Comparison of ENCODE assay signal across 1 cellular context in the genomic region with DNA sequence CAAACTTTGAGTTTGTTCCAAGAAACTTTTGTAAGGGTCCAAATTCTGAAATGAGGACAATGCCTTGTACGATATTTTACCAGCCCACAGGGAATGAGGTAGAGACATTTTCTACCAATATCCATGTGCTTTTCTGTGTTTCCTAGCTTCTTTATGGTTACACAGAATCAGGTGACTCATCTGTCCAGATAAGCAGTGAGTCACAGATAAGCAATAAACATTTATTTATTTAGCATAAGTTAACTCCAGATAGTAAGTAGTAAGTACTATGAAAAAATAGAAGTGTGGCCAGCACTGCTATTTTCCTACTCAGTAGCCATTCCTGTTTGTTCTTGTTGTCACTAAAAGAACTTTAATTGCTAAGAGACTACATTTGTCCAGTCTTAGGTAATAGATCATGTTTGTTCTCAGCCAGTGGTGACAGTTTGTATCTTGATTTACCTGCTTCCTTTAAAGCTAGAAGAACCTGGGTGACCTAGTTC.
A peak's percentile ranks its signal among the peaks of the same experiment; 100 is the strongest.
TF ChIP-seq lines count a peak whose summit lies in the region.

No MANE protein-coding gene starts in this region.

TF ChIP-seq in HepG2, 621 proteins besides CTCF, POLR2A, EP300 and RAD21 (continued from another document):
- TF ChIP-seq, protein P1, sequence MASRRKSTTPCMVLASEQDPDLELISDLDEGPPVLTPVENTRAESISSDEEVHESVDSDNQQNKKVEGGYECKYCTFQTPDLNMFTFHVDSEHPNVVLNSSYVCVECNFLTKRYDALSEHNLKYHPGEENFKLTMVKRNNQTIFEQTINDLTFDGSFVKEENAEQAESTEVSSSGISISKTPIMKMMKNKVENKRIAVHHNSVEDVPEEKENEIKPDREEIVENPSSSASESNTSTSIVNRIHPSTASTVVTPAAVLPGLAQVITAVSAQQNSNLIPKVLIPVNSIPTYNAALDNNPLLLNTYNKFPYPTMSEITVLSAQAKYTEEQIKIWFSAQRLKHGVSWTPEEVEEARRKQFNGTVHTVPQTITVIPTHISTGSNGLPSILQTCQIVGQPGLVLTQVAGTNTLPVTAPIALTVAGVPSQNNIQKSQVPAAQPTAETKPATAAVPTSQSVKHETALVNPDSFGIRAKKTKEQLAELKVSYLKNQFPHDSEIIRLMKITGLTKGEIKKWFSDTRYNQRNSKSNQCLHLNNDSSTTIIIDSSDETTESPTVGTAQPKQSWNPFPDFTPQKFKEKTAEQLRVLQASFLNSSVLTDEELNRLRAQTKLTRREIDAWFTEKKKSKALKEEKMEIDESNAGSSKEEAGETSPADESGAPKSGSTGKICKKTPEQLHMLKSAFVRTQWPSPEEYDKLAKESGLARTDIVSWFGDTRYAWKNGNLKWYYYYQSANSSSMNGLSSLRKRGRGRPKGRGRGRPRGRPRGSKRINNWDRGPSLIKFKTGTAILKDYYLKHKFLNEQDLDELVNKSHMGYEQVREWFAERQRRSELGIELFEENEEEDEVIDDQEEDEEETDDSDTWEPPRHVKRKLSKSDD (CRISPR knock-in tag; IDR thresholded peaks at IDR 0.05; ENCODE audit: low read depth) = no peak
- TF ChIP-seq TSC22D2 (CRISPR knock-in tag; IDR thresholded peaks at IDR 0.05; ENCODE audit: borderline replicate concordance) (no peak), LCORL (IDR thresholded peaks at IDR 0.05) (no peak), LCORL (CRISPR knock-in tag; IDR thresholded peaks at IDR 0.05) (no peak), NONO (IDR thresholded peaks at IDR 0.05) (no peak), NONO (CRISPR knock-in tag; conservative IDR thresholded peaks at IDR 0.05) (no peak), ARNT (IDR thresholded peaks at IDR 0.05) (no peak), SOX5 (CRISPR knock-in tag; IDR thresholded peaks at IDR 0.05; ENCODE audit: borderline replicate concordance) (0 out of 2 replicates have a peak, but pooled peaks have one; percentile 11), ZNF839 (CRISPR knock-in tag; IDR thresholded peaks at IDR 0.05; ENCODE audit: borderline replicate concordance) (no peak), DPF2 (CRISPR knock-in tag; IDR thresholded peaks at IDR 0.05; ENCODE audit: borderline replicate concordance, low read depth) (no peak), KLF12 (CRISPR knock-in tag; IDR thresholded peaks at IDR 0.05; ENCODE audit: borderline replicate concordance) (no peak), SAP130 (CRISPR knock-in tag; IDR thresholded peaks at IDR 0.05; ENCODE audit: low read depth) (peak; percentile 33; the same call in 1 of the 2 replicates), ZNF296 (CRISPR knock-in tag; conservative IDR thresholded peaks at IDR 0.05) (no peak), ELF4 (CRISPR knock-in tag; IDR thresholded peaks at IDR 0.05; ENCODE audit: borderline replicate concordance) (no peak), ZFYVE20 (CRISPR knock-in tag; IDR thresholded peaks at IDR 0.05; ENCODE audit: borderline replicate concordance, low read depth) (no peak), MLLT10 (CRISPR knock-in tag; IDR thresholded peaks at IDR 0.05) (no peak), ZNF3 (CRISPR knock-in tag; IDR thresholded peaks at IDR 0.05) (no peak), ZNF383 (CRISPR knock-in tag; IDR thresholded peaks at IDR 0.05; ENCODE audit: borderline replicate concordance) (no peak), DR1 (CRISPR knock-in tag; IDR thresholded peaks at IDR 0.05) (no peak), FOSL2 (CRISPR knock-in tag; IDR thresholded peaks at IDR 0.05) (peak; percentile 76)
- TF ChIP-seq, protein P2, sequence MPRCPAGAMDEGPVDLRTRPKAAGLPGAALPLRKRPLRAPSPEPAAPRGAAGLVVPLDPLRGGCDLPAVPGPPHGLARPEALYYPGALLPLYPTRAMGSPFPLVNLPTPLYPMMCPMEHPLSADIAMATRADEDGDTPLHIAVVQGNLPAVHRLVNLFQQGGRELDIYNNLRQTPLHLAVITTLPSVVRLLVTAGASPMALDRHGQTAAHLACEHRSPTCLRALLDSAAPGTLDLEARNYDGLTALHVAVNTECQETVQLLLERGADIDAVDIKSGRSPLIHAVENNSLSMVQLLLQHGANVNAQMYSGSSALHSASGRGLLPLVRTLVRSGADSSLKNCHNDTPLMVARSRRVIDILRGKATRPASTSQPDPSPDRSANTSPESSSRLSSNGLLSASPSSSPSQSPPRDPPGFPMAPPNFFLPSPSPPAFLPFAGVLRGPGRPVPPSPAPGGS (CRISPR knock-in tag; IDR thresholded peaks at IDR 0.05) = no peak
- TF ChIP-seq, protein P3, sequence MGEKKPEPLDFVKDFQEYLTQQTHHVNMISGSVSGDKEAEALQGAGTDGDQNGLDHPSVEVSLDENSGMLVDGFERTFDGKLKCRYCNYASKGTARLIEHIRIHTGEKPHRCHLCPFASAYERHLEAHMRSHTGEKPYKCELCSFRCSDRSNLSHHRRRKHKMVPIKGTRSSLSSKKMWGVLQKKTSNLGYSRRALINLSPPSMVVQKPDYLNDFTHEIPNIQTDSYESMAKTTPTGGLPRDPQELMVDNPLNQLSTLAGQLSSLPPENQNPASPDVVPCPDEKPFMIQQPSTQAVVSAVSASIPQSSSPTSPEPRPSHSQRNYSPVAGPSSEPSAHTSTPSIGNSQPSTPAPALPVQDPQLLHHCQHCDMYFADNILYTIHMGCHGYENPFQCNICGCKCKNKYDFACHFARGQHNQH (CRISPR knock-in tag; IDR thresholded peaks at IDR 0.05) = no peak
- TF ChIP-seq, protein P4, sequence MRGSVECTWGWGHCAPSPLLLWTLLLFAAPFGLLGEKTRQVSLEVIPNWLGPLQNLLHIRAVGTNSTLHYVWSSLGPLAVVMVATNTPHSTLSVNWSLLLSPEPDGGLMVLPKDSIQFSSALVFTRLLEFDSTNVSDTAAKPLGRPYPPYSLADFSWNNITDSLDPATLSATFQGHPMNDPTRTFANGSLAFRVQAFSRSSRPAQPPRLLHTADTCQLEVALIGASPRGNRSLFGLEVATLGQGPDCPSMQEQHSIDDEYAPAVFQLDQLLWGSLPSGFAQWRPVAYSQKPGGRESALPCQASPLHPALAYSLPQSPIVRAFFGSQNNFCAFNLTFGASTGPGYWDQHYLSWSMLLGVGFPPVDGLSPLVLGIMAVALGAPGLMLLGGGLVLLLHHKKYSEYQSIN (CRISPR knock-in tag; IDR thresholded peaks at IDR 0.05; ENCODE audit: borderline replicate concordance) = no peak
- TF ChIP-seq, protein P5, sequence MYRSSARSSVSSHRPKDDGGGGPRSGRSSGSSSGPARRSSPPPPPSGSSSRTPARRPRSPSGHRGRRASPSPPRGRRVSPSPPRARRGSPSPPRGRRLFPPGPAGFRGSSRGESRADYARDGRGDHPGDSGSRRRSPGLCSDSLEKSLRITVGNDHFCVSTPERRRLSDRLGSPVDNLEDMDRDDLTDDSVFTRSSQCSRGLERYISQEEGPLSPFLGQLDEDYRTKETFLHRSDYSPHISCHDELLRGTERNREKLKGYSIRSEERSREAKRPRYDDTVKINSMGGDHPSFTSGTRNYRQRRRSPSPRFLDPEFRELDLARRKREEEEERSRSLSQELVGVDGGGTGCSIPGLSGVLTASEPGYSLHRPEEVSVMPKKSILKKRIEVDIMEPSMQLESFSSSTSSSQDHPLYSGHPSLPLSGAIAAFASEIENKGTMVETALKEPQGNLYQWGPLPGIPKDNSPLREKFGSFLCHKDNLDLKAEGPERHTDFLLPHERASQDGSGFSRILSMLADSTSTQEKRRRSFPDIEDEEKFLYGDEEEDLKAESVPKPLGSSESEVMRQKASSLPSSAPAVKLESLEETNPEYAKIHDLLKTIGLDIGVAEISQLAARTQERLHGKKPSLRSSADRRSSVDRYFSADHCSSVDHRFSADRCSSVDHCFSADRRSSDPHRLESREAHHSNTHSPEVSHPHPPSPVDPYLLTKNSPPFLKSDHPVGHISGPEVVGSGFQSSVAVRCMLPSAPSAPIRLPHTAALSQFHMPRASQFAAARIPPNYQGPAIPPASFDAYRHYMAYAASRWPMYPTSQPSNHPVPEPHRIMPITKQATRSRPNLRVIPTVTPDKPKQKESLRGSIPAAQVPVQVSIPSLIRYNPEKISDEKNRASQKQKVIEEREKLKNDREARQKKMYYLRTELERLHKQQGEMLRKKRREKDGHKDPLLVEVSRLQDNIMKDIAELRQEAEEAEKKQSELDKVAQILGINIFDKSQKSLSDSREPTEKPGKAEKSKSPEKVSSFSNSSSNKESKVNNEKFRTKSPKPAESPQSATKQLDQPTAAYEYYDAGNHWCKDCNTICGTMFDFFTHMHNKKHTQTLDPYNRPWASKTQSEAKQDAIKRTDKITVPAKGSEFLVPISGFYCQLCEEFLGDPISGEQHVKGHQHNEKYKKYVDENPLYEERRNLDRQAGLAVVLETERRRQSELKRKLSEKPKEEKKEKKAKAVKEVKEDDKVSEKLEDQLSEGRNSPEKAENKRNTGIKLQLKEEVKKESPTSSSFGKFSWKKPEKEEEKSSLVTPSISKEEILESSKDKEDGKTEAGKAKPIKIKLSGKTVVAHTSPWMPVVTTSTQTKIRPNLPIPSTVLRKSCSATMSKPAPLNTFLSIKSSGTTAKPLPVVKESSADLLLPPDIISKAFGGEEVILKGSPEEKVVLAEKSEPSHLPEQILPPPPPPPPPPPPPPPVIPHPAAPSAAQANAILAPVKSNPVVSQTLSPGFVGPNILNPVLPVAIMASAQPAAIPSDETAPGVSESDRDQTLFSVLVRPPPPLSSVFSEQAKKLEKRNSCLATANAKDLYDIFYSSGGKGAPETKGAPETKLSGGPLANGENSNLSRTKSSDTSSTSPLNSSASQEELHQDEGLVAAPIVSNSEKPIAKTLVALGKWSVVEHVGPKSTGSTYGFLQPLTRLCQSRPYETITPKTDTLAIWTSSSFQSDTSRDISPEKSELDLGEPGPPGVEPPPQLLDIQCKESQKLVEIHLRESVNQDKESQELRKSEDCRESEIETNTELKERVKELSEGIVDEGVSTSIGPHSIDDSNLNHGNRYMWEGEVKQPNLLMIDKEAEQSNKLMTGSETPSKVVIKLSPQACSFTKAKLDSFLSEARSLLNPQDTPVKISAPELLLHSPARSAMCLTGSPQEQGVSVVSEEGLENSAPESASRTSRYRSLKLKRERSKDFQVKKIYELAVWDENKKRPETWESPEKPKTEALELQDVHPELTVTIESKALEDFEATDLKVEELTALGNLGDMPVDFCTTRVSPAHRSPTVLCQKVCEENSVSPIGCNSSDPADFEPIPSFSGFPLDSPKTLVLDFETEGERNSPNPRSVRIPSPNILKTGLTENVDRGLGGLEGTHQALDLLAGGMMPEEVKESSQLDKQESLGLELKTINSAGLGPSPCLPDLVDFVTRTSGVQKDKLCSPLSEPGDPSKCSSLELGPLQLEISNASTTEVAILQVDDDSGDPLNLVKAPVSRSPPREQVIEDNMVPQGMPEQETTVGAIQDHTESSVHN (CRISPR knock-in tag; IDR thresholded peaks at IDR 0.05) = no peak
- TF ChIP-seq, protein P6, sequence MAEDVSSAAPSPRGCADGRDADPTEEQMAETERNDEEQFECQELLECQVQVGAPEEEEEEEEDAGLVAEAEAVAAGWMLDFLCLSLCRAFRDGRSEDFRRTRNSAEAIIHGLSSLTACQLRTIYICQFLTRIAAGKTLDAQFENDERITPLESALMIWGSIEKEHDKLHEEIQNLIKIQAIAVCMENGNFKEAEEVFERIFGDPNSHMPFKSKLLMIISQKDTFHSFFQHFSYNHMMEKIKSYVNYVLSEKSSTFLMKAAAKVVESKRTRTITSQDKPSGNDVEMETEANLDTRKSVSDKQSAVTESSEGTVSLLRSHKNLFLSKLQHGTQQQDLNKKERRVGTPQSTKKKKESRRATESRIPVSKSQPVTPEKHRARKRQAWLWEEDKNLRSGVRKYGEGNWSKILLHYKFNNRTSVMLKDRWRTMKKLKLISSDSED (CRISPR knock-in tag; IDR thresholded peaks at IDR 0.05) = no peak
- TF ChIP-seq, protein P7, sequence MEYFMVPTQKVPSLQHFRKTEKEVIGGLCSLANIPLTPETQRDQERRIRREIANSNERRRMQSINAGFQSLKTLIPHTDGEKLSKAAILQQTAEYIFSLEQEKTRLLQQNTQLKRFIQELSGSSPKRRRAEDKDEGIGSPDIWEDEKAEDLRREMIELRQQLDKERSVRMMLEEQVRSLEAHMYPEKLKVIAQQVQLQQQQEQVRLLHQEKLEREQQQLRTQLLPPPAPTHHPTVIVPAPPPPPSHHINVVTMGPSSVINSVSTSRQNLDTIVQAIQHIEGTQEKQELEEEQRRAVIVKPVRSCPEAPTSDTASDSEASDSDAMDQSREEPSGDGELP (IDR thresholded peaks at IDR 0.05; ENCODE audit: borderline replicate concordance, low read depth) = no peak
- TF ChIP-seq, protein P8, sequence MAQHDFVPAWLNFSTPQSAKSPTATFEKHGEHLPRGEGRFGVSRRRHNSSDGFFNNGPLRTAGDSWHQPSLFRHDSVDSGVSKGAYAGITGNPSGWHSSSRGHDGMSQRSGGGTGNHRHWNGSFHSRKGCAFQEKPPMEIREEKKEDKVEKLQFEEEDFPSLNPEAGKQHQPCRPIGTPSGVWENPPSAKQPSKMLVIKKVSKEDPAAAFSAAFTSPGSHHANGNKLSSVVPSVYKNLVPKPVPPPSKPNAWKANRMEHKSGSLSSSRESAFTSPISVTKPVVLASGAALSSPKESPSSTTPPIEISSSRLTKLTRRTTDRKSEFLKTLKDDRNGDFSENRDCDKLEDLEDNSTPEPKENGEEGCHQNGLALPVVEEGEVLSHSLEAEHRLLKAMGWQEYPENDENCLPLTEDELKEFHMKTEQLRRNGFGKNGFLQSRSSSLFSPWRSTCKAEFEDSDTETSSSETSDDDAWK (CRISPR knock-in tag; IDR thresholded peaks at IDR 0.05) = no peak
- TF ChIP-seq, protein P9, sequence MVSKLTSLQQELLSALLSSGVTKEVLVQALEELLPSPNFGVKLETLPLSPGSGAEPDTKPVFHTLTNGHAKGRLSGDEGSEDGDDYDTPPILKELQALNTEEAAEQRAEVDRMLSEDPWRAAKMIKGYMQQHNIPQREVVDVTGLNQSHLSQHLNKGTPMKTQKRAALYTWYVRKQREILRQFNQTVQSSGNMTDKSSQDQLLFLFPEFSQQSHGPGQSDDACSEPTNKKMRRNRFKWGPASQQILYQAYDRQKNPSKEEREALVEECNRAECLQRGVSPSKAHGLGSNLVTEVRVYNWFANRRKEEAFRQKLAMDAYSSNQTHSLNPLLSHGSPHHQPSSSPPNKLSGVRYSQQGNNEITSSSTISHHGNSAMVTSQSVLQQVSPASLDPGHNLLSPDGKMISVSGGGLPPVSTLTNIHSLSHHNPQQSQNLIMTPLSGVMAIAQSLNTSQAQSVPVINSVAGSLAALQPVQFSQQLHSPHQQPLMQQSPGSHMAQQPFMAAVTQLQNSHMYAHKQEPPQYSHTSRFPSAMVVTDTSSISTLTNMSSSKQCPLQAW (CRISPR knock-in tag; IDR thresholded peaks at IDR 0.05) = no peak
- TF ChIP-seq, protein P10, sequence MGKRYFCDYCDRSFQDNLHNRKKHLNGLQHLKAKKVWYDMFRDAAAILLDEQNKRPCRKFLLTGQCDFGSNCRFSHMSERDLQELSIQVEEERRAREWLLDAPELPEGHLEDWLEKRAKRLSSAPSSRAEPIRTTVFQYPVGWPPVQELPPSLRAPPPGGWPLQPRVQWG (CRISPR knock-in tag; IDR thresholded peaks at IDR 0.05; ENCODE audit: borderline replicate concordance, low read depth) = no peak
